Comparison of ENCODE assay signal across 18 cellular contexts in the genomic region with DNA sequence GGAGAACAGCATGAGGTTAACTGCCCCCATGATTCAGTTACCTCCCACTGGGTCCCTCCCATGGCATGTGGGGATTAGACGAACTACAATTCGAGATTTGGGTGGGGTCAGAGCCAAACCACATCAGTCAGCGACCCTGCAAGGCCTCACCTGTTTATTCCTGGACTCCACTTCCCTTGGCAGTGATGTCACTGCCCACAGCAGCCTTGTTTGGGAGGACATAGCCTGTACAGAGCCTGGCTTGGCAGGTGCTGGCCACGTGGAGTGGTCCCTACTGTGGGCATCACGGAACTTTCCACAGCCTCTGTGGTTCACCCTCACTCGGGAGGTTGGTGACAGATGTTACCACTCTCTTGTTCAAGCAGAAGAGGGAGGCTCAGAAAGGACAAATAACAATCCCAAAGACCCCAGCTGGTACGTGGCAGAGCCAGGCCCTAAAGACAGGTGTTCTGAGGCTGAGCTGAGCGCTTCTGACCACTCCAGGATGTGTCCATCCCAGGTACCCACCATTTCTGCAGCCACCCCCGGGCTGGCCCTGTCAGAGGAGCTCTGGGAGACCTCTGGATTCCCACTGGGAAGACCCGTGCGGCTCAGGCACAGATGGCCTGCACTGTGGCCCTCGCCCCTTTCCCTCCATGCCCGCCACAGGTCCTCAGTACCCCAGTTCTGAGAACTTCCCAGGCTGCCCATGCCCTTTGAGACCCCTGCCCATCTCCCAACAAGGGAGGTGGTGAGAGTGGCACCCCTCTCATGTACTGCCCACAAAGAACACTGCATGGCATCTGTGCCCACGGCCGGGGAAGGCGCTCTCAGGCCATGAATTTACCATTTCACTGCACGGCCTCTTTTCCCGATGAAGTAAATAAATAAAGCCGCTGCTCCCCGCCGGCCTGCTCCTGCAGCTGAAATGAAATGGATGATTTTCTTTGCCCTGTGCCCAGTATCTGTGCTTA.
"Had no signal": no experiment of that assay in that cellular context is flagged by ENCODE, and none has a peak within 500 bp of the region (broad histone marks: within the 10 kb centered on the region; RNA-seq: fewer than 3 reads in every experiment).

No MANE protein-coding gene starts in this region.

- H3K4me2 ChIP-seq: hepatocyte, neural progenitor cell, smooth muscle cell had no signal

- H3K36me3 Mint-ChIP-seq: neural progenitor cell; stimulated activated memory B cell treated with anti-CD40 and anti-IgM and Interleukin-4, amounts not matched to agents 10 μg/mL and 1 μg/mL and 100 μg/mL, for 72 hours had no signal

- H3K27ac ChIP-seq: adrenal gland, gastroesophageal sphincter, hepatocyte, neural progenitor cell, parathyroid adenoma had no signal

- H3K36me3 ChIP-seq: adrenal gland, gastroesophageal sphincter, neural progenitor cell had no signal

- H3K4me3 Mint-ChIP-seq: activated T-helper 17 cell treated with anti-CD3 and anti-CD28 coated beads, Interleukin-2, amount 50 U/mL, for 72 hours; effector memory CD8-positive, alpha-beta T cell; neural progenitor cell; stimulated activated memory B cell treated with anti-CD40 and anti-IgM and Interleukin-4, amounts not matched to agents 10 μg/mL and 1 μg/mL and 100 μg/mL, for 72 hours had no signal

- H3K4me1 Mint-ChIP-seq: activated T-helper 17 cell treated with anti-CD3 and anti-CD28 coated beads, Interleukin-2, amount 50 U/mL, for 72 hours; neural progenitor cell; stimulated activated memory B cell treated with anti-CD40 and anti-IgM and Interleukin-4, amounts not matched to agents 10 μg/mL and 1 μg/mL and 100 μg/mL, for 72 hours had no signal

- H2AFZ ChIP-seq: hepatocyte, neural progenitor cell, parathyroid adenoma had no signal

- ATAC-seq: activated CD4-positive, CD25-positive, alpha-beta regulatory T cell treated with anti-CD3 and anti-CD28 coated beads, Interleukin-2, amount 50 U/mL, for 24 hours; activated T-helper 17 cell treated with anti-CD3 and anti-CD28 coated beads, Interleukin-2, amount 50 U/mL, for 72 hours; effector memory CD8-positive, alpha-beta T cell; gastroesophageal sphincter; left ventricle myocardium superior; stimulated activated memory B cell treated with anti-CD40 and anti-IgM and Interleukin-4, amounts not matched to agents 10 μg/mL and 1 μg/mL and 100 μg/mL, for 72 hours had no signal

- H3K4me3 ChIP-seq: adrenal gland, gastroesophageal sphincter, hepatocyte, neural progenitor cell, smooth muscle cell had no signal

- H3K9me3 ChIP-seq: adrenal gland had no signal

- H3K79me2 ChIP-seq: hepatocyte, parathyroid adenoma had no signal

- DNase-seq: activated CD4-positive, alpha-beta T cell treated with anti-CD3 and anti-CD28 coated beads, Interleukin-2, amount 50 U/mL, for 4 hours; activated naive CD4-positive, alpha-beta T cell treated with anti-CD3 and anti-CD28 coated beads, Interleukin-2, amount 50 U/mL, for 16 hours; caudate nucleus; cortex of kidney; effector memory CD8-positive, alpha-beta T cell; kidney; left ventricle myocardium superior; substantia nigra; T-helper 2 cell had no signal

- H3K27me3 ChIP-seq: hepatocyte, neural progenitor cell had no signal

- H3K27ac Mint-ChIP-seq: activated T-helper 17 cell treated with anti-CD3 and anti-CD28 coated beads, Interleukin-2, amount 50 U/mL, for 72 hours; effector memory CD8-positive, alpha-beta T cell; neural progenitor cell; stimulated activated memory B cell treated with anti-CD40 and anti-IgM and Interleukin-4, amounts not matched to agents 10 μg/mL and 1 μg/mL and 100 μg/mL, for 72 hours had no signal

- H3K9ac ChIP-seq: neural progenitor cell, parathyroid adenoma had no signal

- H3K4me1 ChIP-seq: adrenal gland, gastroesophageal sphincter, neural progenitor cell, parathyroid adenoma had no signal
